9 cellular contexts compared by ENCODE assay signal in the genomic region with DNA sequence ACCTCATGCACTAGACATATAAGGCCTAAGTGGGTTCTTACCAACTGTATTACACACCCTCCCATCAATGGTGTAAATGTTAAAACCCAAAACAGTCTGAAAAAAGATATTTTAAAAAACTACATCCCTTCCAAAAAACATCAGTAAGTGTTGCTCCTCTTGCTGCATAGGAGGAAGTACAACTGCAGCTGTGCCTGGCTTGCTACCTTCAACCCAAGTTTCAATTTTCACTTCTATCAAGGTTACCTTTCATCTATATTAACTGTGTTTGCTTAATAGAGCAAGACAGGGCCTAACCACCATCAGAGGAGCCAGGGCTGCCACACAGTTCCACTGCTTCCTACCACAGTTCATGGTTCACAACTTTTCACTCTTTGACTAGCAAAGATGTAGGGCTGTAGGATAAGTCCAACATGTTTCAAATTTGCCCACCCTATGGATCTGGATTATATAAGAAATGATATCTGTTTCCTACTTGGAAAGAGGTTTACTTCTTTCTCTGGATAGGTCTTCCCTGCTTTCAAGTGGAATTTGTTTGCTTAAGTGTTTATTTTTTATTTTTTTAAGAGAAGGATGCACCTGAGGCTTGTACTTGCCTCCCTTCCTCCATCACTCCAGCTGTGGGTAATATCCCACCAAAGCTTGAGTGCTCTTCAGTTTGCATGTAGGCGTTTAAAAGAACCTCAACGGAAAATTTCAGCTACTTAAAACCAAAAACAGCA. TPM values are rescaled to one million over a fixed set of nuclear protein-coding genes. Genes with fewer than 3 reads are reported as not detected.
DNase-seq lines count a peak whose midpoint lies in the region; ATAC-seq and TF ChIP-seq lines count a peak whose summit lies in the region.
"Had no signal": no experiment of that assay in that cellular context is flagged by ENCODE, and none has a peak within 500 bp of the region (broad histone marks: within the 10 kb centered on the region; RNA-seq: fewer than 3 reads in every experiment).

No MANE protein-coding gene starts in this region.

- no peak overlapping the region for H3K27ac ChIP-seq in ovary
- H3K27ac ChIP-seq: left ventricle myocardium inferior had no signal

- intact Hi-C loops in cardiac septum (cut with DNase I) (no loop called here), ovary (cut with DNase I) (no loop called here)

- TF ChIP-seq CTCF in ovary (IDR thresholded peaks at IDR 0.05): no peak

- DNase-seq in DMS79 (lab: John Stamatoyannopoulos, UW) (peak; percentile 93), cardiac septum (ENCODE audit: low spot score) (no peak), ovary (no peak), putamen (ENCODE audit: low spot score) (no peak)
- peak in 1 of 2 donors; percentile 20 for DNase-seq in activated T-cell treated with anti-CD3 and anti-CD28 coated beads, Interleukin-2, amount 50 U/mL, for 72 hours
- DNase-seq: left ventricle myocardium inferior had no signal

- no peaks in the 10 kb centered on the region for H3K36me3 ChIP-seq in ovary
- H3K36me3 ChIP-seq: left ventricle myocardium inferior had no signal

- H3K4me3 Mint-ChIP-seq in activated T-cell treated with anti-CD3 and anti-CD28 coated beads, Interleukin-2, amount 50 U/mL, for 72 hours: peak overlapping the region; percentile 56 to 80

- WGBS in ovary, 3 donors: 80 to 93% (median 92%) methylated on average over 2 of the region's 2 CpGs

- H3K36me3 Mint-ChIP-seq in activated T-cell treated with anti-CD3 and anti-CD28 coated beads, Interleukin-2, amount 50 U/mL, for 72 hours (ENCODE audit: insufficient read depth in 2 of 2): peaks cover 9 to 19% of the 10 kb centered on the region in 2 donors

- peak; percentile 69 for ATAC-seq in HG03060 (IDR thresholded peaks at IDR 0.05; ENCODE audit: low read depth, unreplicated experiment)
- peak in 1 of 2 donors; percentile 11 for ATAC-seq in activated T-cell treated with anti-CD3 and anti-CD28 coated beads, Interleukin-2, amount 50 U/mL, for 72 hours (replicated peaks in 1 of 2)
- ATAC-seq in HG03095 (IDR thresholded peaks at IDR 0.05; ENCODE audit: unreplicated experiment): no peak

- no peaks in the 10 kb centered on the region for H3K4me1 ChIP-seq in ovary (ENCODE audit: insufficient read depth)
- H3K4me1 ChIP-seq: left ventricle myocardium inferior had no signal

- no peaks in the 10 kb centered on the region for H3K9me3 Mint-ChIP-seq in activated T-cell treated with anti-CD3 and anti-CD28 coated beads, Interleukin-2, amount 50 U/mL, for 72 hours

- no peaks in the 10 kb centered on the region for H3K27me3 ChIP-seq in ovary

- H3K27ac Mint-ChIP-seq in activated T-cell treated with anti-CD3 and anti-CD28 coated beads, Interleukin-2, amount 50 U/mL, for 72 hours: peak overlapping the region; percentile 85

- no peak for TF ChIP-seq EP300 in ovary (IDR thresholded peaks at IDR 0.05)

- peaks cover 79% of the 10 kb centered on the region for H3K4me1 Mint-ChIP-seq in activated T-cell treated with anti-CD3 and anti-CD28 coated beads, Interleukin-2, amount 50 U/mL, for 72 hours (ENCODE audit: low read depth)

- TF ChIP-seq POLR2A in GM19099 (IDR thresholded peaks at IDR 0.05; ENCODE audit: extremely low read depth, insufficient read length, low read depth) (peak; percentile 45), ovary (IDR thresholded peaks at IDR 0.05) (no peak)

- no peaks in the 10 kb centered on the region for H3K27me3 Mint-ChIP-seq in activated T-cell treated with anti-CD3 and anti-CD28 coated beads, Interleukin-2, amount 50 U/mL, for 72 hours (ENCODE audit: low read depth)

- no peak overlapping the region for H3K4me3 ChIP-seq in ovary
- H3K4me3 ChIP-seq: left ventricle myocardium inferior had no signal

- H3K9me3 ChIP-seq in ovary: no peaks in the 10 kb centered on the region
- H3K9me3 ChIP-seq: left ventricle myocardium inferior had no signal

RNA-seq across cellular contexts. Expression of gene GRB7, which starts 56.7 kb away (rescaled TPM):
- total RNA-seq in activated T-cell treated with anti-CD3 and anti-CD28 coated beads, Interleukin-2, amount 50 U/mL, for 72 hours: 1 to 10 TPM; 3.5 to 6.0 TPM
- total RNA-seq in cardiac septum (0.65 TPM), ovary (10 to 100 TPM in 1 of 7 donors, 1 to 10 TPM in 5, under 1 TPM in 1; 0.51 to 63.0 (median 2.7) TPM)
- polyA plus RNA-seq in ovary: 1 to 10 TPM in 1 of 2 donors, under 1 TPM in 1; 0.23 to 1.8 TPM
